ENCODE assay signal across 8 cellular contexts in the genomic region with DNA sequence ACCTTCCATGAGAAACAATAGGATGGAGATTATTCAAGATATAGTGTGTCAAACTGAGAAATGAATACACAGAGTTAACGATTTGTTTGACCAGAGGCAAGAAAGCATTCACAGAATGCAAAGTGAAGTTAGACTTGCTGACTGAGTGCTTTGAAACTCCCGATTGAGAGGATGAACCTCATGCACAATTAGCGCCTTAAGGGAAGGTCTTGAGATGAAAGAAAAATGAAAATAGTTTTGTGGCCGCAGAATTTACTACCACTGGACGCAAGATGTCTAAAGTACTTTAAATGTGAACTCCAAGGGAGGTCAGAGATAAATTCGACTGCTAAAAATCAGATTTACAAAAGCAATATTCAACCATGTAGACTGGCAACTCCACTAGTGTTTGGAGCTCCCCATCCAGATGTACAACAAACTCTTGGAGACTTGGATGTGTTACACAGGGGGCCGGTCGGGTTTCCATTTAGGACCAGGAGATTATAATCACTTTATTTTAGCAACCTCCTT. TPM values are rescaled to one million over a fixed set of nuclear protein-coding genes. Genes with fewer than 3 reads are reported as not detected.
A peak's percentile ranks its signal among the peaks of the same experiment; 100 is the strongest.
DNase-seq lines count a peak whose midpoint lies in the region; ATAC-seq lines count a peak whose summit lies in the region.

No MANE protein-coding gene starts in this region.

- H3K27me3 Mint-ChIP-seq in T-helper 1 cell treated with Interleukin-12 subunit alpha and Interleukin-12 subunit beta and Interleukin-4 antibody, amounts not matched to agents 30 μg/mL and 1 μg/mL, for 36 hours (ENCODE audit: low read depth) = peaks cover 9% of the 10 kb centered on the region
- H3K27me3 Mint-ChIP-seq in activated T-helper 17 cell treated with anti-CD3 and anti-CD28 coated beads, Interleukin-2, amount 50 U/mL, for 72 hours = no peaks in the 10 kb centered on the region
- H3K27me3 Mint-ChIP-seq in immature natural killer cell (ENCODE audit: low read depth in 3 of 3) = peaks cover 9 to 20% (median 15%) of the 10 kb centered on the region in 3 donors

- no peak for DNase-seq in T-helper 1 cell
- DNase-seq in immature natural killer cell = no peak
- DNase-seq in putamen (ENCODE audit: low spot score) = no peak

- H3K4me3 Mint-ChIP-seq in T-helper 1 cell treated with Interleukin-12 subunit alpha and Interleukin-12 subunit beta and Interleukin-4 antibody, amounts not matched to agents 30 μg/mL and 1 μg/mL, for 36 hours = peak overlapping the region; percentile 97
- peak overlapping the region; percentile 84 for H3K4me3 Mint-ChIP-seq in activated T-helper 17 cell treated with anti-CD3 and anti-CD28 coated beads, Interleukin-2, amount 50 U/mL, for 72 hours
- peak overlapping the region; percentile 91 to 96 (median 94) for H3K4me3 Mint-ChIP-seq in immature natural killer cell

- no peaks in the 10 kb centered on the region for H3K9me3 Mint-ChIP-seq in T-helper 1 cell treated with Interleukin-12 subunit alpha and Interleukin-12 subunit beta and Interleukin-4 antibody, amounts not matched to agents 30 μg/mL and 1 μg/mL, for 36 hours
- H3K9me3 Mint-ChIP-seq in activated T-helper 17 cell treated with anti-CD3 and anti-CD28 coated beads, Interleukin-2, amount 50 U/mL, for 72 hours = no peaks in the 10 kb centered on the region
- H3K9me3 Mint-ChIP-seq in immature natural killer cell = peaks cover 0 to 1% (median 0%) of the 10 kb centered on the region in 6 donors

- H3K36me3 Mint-ChIP-seq in T-helper 1 cell treated with Interleukin-12 subunit alpha and Interleukin-12 subunit beta and Interleukin-4 antibody, amounts not matched to agents 30 μg/mL and 1 μg/mL, for 36 hours (ENCODE audit: low read depth) = peaks cover 13% of the 10 kb centered on the region
- peaks cover 41% of the 10 kb centered on the region for H3K36me3 Mint-ChIP-seq in activated T-helper 17 cell treated with anti-CD3 and anti-CD28 coated beads, Interleukin-2, amount 50 U/mL, for 72 hours (ENCODE audit: low read depth)
- H3K36me3 Mint-ChIP-seq in immature natural killer cell = peaks cover 4 to 15% (median 13%) of the 10 kb centered on the region in 3 donors

- no peak for ATAC-seq in activated T-helper 17 cell treated with anti-CD3 and anti-CD28 coated beads, Interleukin-2, amount 50 U/mL, for 72 hours (replicated peaks)
- ATAC-seq in HG03045 (IDR thresholded peaks at IDR 0.05; ENCODE audit: unreplicated experiment) (no peak), GM21390 (IDR thresholded peaks at IDR 0.05; ENCODE audit: unreplicated experiment) (no peak)

- H3K27ac Mint-ChIP-seq in T-helper 1 cell treated with Interleukin-12 subunit alpha and Interleukin-12 subunit beta and Interleukin-4 antibody, amounts not matched to agents 30 μg/mL and 1 μg/mL, for 36 hours = peak overlapping the region; percentile 98
- H3K27ac Mint-ChIP-seq in activated T-helper 17 cell treated with anti-CD3 and anti-CD28 coated beads, Interleukin-2, amount 50 U/mL, for 72 hours = peak overlapping the region; percentile 96
- peak overlapping the region; percentile 92 to 99 (median 98) for H3K27ac Mint-ChIP-seq in immature natural killer cell

- peak overlapping the region; percentile 93 for H3K27ac ChIP-seq in temporal lobe (ENCODE audit: low read depth, low read length)

- peaks cover 34% of the 10 kb centered on the region for H3K4me1 Mint-ChIP-seq in T-helper 1 cell treated with Interleukin-12 subunit alpha and Interleukin-12 subunit beta and Interleukin-4 antibody, amounts not matched to agents 30 μg/mL and 1 μg/mL, for 36 hours (ENCODE audit: low read depth)
- peaks cover 31% of the 10 kb centered on the region for H3K4me1 Mint-ChIP-seq in activated T-helper 17 cell treated with anti-CD3 and anti-CD28 coated beads, Interleukin-2, amount 50 U/mL, for 72 hours
- H3K4me1 Mint-ChIP-seq in immature natural killer cell = peaks cover 28 to 44% of the 10 kb centered on the region in 2 donors

RNA-seq across cellular contexts. Expression of a gene that starts 0.7 kb away (rescaled TPM):
- total RNA-seq in activated T-helper 17 cell treated with anti-CD3 and anti-CD28 coated beads, Interleukin-2, amount 50 U/mL, for 72 hours = 10 to 100 TPM; 29.7 to 32.7 TPM
- 1 to 10 TPM; 3.5 to 9.2 (median 4.5) TPM for polyA plus RNA-seq in immature natural killer cell
- total RNA-seq in temporal lobe = 26.1 TPM

RNA-seq across cellular contexts. Expression of a gene that starts 21.6 kb away (rescaled TPM):
- 10 to 100 TPM in 1 of 2 donors, 1 to 10 TPM in 1; 9.5 to 14.1 TPM for total RNA-seq in activated T-helper 17 cell treated with anti-CD3 and anti-CD28 coated beads, Interleukin-2, amount 50 U/mL, for 72 hours
- polyA plus RNA-seq in immature natural killer cell = 10 to 100 TPM; 17.6 to 21.2 (median 19.3) TPM
- total RNA-seq in temporal lobe = 15.2 TPM

RNA-seq across cellular contexts. Expression of a gene that starts 33.2 kb away (rescaled TPM):
- 10 to 100 TPM; 49.9 to 74.4 TPM for total RNA-seq in activated T-helper 17 cell treated with anti-CD3 and anti-CD28 coated beads, Interleukin-2, amount 50 U/mL, for 72 hours
- 10 to 100 TPM; 16.6 to 25.3 (median 17.5) TPM for polyA plus RNA-seq in immature natural killer cell
- 52.9 TPM for total RNA-seq in temporal lobe
